ENCODE assay signal across 10 cellular contexts in genomic region chr7:107387077-107387476, GRCh38.
DNase-seq lines count a peak whose midpoint lies in the region; ATAC-seq, FAIRE-seq and TF ChIP-seq lines count a peak whose summit lies in the region.
"Had no signal": no experiment of that assay in that cellular context is flagged by ENCODE, and none has a peak within 500 bp of the region (broad histone marks: within the 10 kb centered on the region; RNA-seq: fewer than 3 reads in every experiment).

No MANE protein-coding gene starts in this region.

- H3K9me3 Mint-ChIP-seq in HFFc6 (no peaks in the 10 kb centered on the region), astrocyte (ENCODE audit: unreplicated experiment) (peaks cover 5% of the 10 kb centered on the region)
- H3K9me3 Mint-ChIP-seq in activated T-cell treated with anti-CD3 and anti-CD28 coated beads, Interleukin-2, amount 50 U/mL, for 72 hours, result no peaks in the 10 kb centered on the region
- H3K9me3 Mint-ChIP-seq: natural killer cell had no signal

- no peaks in the 10 kb centered on the region for H3K9me3 ChIP-seq in astrocyte (ENCODE audit: insufficient read depth, low read depth, low read length)
- no peaks in the 10 kb centered on the region for H3K9me3 ChIP-seq in right cardiac atrium (ENCODE audit: control insufficient read depth, low read length)
- no peaks in the 10 kb centered on the region for H3K9me3 ChIP-seq in spleen

- no peak for FAIRE-seq in astrocyte (lab: Jason Lieb, UNC)

- H3K79me2 ChIP-seq in astrocyte (ENCODE audit: insufficient read depth, low read length), result no peaks in the 10 kb centered on the region

- H3K36me3 ChIP-seq in astrocyte (ENCODE audit: insufficient read depth, low read length) (no peaks in the 10 kb centered on the region), spleen (peaks cover 0 to 8% (median 0%) of the 10 kb centered on the region in 6 donors)

- H3K4me1 Mint-ChIP-seq in HFFc6 (ENCODE audit: low read depth) (peaks cover 48% of the 10 kb centered on the region), astrocyte (ENCODE audit: low read depth, unreplicated experiment) (peaks cover 13% of the 10 kb centered on the region)
- H3K4me1 Mint-ChIP-seq in activated T-cell treated with anti-CD3 and anti-CD28 coated beads, Interleukin-2, amount 50 U/mL, for 72 hours (ENCODE audit: low read depth), result no peaks in the 10 kb centered on the region

- peaks cover 14% of the 10 kb centered on the region for H3K36me3 Mint-ChIP-seq in HFFc6 (ENCODE audit: low read depth)
- peaks cover 9% of the 10 kb centered on the region for H3K36me3 Mint-ChIP-seq in astrocyte (ENCODE audit: low read depth, unreplicated experiment)
- no peaks in the 10 kb centered on the region for H3K36me3 Mint-ChIP-seq in activated T-cell treated with anti-CD3 and anti-CD28 coated beads, Interleukin-2, amount 50 U/mL, for 72 hours (ENCODE audit: insufficient read depth in 2 of 2)
- H3K36me3 Mint-ChIP-seq: natural killer cell had no signal

- WGBS in right cardiac atrium, result 37% methylated on average over 7 of the region's 7 CpGs
- WGBS in spleen, 5 donors, result 45 to 65% (median 52%) methylated on average over 7 of the region's 7 CpGs

- H3K27ac Mint-ChIP-seq in HFFc6, result peak overlapping the region; percentile 86
- H3K27ac Mint-ChIP-seq in astrocyte (ENCODE audit: unreplicated experiment), result no peak overlapping the region
- no peak overlapping the region for H3K27ac Mint-ChIP-seq in activated T-cell treated with anti-CD3 and anti-CD28 coated beads, Interleukin-2, amount 50 U/mL, for 72 hours

- H4K20me1 ChIP-seq in astrocyte (ENCODE audit: insufficient read depth, low read length), result no peaks in the 10 kb centered on the region

- intact Hi-C loops in right cardiac atrium (cut with DNase I), result no loop called here
- intact Hi-C loops in spleen (cut with DNase I; ENCODE audit: low total_unique reads), result no loop called here

- peak overlapping the region; percentile 50 for H3K27ac ChIP-seq in astrocyte (ENCODE audit: low read depth, low read length)
- H3K27ac ChIP-seq in right cardiac atrium (ENCODE audit: low read length), result no peak overlapping the region
- H3K27ac ChIP-seq in spleen, result peak overlapping the region in 1 of 8 donors; percentile 20
- H3K27ac ChIP-seq: epithelial cell of prostate had no signal

- H3K4me1 ChIP-seq in astrocyte (ENCODE audit: insufficient read depth, low read length) (peaks cover 14% of the 10 kb centered on the region), right cardiac atrium (ENCODE audit: control insufficient read depth, insufficient read depth, low read length) (peaks cover 2% of the 10 kb centered on the region), spleen (peaks cover 0 to 10% (median 7%) of the 10 kb centered on the region in 6 donors)

- no peak for TF ChIP-seq CTCF in HFFc6 (IDR thresholded peaks at IDR 0.05)
- no peak for TF ChIP-seq CTCF in astrocyte (IDR thresholded peaks at IDR 0.05; ENCODE audit: insufficient read depth, low read depth, low read length)
- no peak for TF ChIP-seq CTCF in spleen (IDR thresholded peaks at IDR 0.05 in 8 of 11, conservative IDR thresholded peaks at IDR 0.05 in 3 of 11)

- no peak overlapping the region for H3K4me3 ChIP-seq in astrocyte (ENCODE audit: insufficient read depth, low read depth, low read length)
- H3K4me3 ChIP-seq in right cardiac atrium (ENCODE audit: low read length), result no peak overlapping the region
- no peak overlapping the region for H3K4me3 ChIP-seq in spleen

- ATAC-seq in right cardiac atrium (peak; percentile 92 to 96), HG02884 (IDR thresholded peaks at IDR 0.05; ENCODE audit: unreplicated experiment) (no peak)
- ATAC-seq in activated T-cell treated with anti-CD3 and anti-CD28 coated beads, Interleukin-2, amount 50 U/mL, for 72 hours (replicated peaks in 1 of 2), result no peak
- ATAC-seq: natural killer cell had no signal

- no peak overlapping the region for H2AFZ ChIP-seq in astrocyte (ENCODE audit: low read depth, low read length)

- no peak for TF ChIP-seq POLR2A in spleen (IDR thresholded peaks at IDR 0.05)

- H3K27me3 ChIP-seq in astrocyte (ENCODE audit: insufficient read depth, low read length), result no peaks in the 10 kb centered on the region
- H3K27me3 ChIP-seq in right cardiac atrium (ENCODE audit: control insufficient read depth, insufficient read depth), result no peaks in the 10 kb centered on the region
- no peaks in the 10 kb centered on the region for H3K27me3 ChIP-seq in spleen (replicated peaks in 1 of 7)

- H3K27me3 Mint-ChIP-seq in HFFc6 (ENCODE audit: insufficient read depth), result no peaks in the 10 kb centered on the region
- no peaks in the 10 kb centered on the region for H3K27me3 Mint-ChIP-seq in astrocyte (ENCODE audit: low read depth, unreplicated experiment)
- no peaks in the 10 kb centered on the region for H3K27me3 Mint-ChIP-seq in activated T-cell treated with anti-CD3 and anti-CD28 coated beads, Interleukin-2, amount 50 U/mL, for 72 hours (ENCODE audit: low read depth)

- DNase-seq in HFFc6, result peak; percentile 25
- DNase-seq in astrocyte (ENCODE audit: low read depth), result peak; percentile 26
- peak; percentile 65 to 85 (median 82) for DNase-seq in right cardiac atrium
- peak; percentile 77 for DNase-seq in spleen
- DNase-seq in stimulated activated CD4-positive, alpha-beta T cell treated with anti-CD3 and anti-CD28 coated beads, Interleukin-4, amount 100 ng/mL, for 24 hours, result no peak
- DNase-seq in activated T-cell treated with anti-CD3 and anti-CD28 coated beads, Interleukin-2, amount 50 U/mL, for 72 hours, result no peak
- DNase-seq: natural killer cell, NCI-H1105 treated with DMSO at 0.1 percent for 48 hours had no signal

- peak overlapping the region; percentile 49 for H3K4me2 ChIP-seq in astrocyte (ENCODE audit: low read length)

- peak overlapping the region; percentile 58 for H3K4me3 Mint-ChIP-seq in HFFc6
- H3K4me3 Mint-ChIP-seq in astrocyte (ENCODE audit: unreplicated experiment), result no peak overlapping the region
- no peak overlapping the region for H3K4me3 Mint-ChIP-seq in activated T-cell treated with anti-CD3 and anti-CD28 coated beads, Interleukin-2, amount 50 U/mL, for 72 hours
- H3K4me3 Mint-ChIP-seq: natural killer cell had no signal

- no peak overlapping the region for H3K9ac ChIP-seq in astrocyte (ENCODE audit: low read length)

Comparison
In these comparisons a context has a peak if more than half of its experiments do, and no peak if none do; other contexts are left out.
1. DNase-seq: peak in HFFc6 (single experiment), astrocyte (single experiment), right cardiac atrium (3 of 3) and spleen (single experiment); none in stimulated activated CD4-positive, alpha-beta T cell treated with anti-CD3 and anti-CD28 coated beads, Interleukin-4, amount 100 ng/mL, for 24 hours (single experiment) and activated T-cell treated with anti-CD3 and anti-CD28 coated beads, Interleukin-2, amount 50 U/mL, for 72 hours (0 of 2).
2. ATAC-seq: peak in right cardiac atrium (2 of 2); none in activated T-cell treated with anti-CD3 and anti-CD28 coated beads, Interleukin-2, amount 50 U/mL, for 72 hours (0 of 2) and HG02884 (single experiment).